8 cellular contexts compared by ENCODE assay signal in the genomic region with DNA sequence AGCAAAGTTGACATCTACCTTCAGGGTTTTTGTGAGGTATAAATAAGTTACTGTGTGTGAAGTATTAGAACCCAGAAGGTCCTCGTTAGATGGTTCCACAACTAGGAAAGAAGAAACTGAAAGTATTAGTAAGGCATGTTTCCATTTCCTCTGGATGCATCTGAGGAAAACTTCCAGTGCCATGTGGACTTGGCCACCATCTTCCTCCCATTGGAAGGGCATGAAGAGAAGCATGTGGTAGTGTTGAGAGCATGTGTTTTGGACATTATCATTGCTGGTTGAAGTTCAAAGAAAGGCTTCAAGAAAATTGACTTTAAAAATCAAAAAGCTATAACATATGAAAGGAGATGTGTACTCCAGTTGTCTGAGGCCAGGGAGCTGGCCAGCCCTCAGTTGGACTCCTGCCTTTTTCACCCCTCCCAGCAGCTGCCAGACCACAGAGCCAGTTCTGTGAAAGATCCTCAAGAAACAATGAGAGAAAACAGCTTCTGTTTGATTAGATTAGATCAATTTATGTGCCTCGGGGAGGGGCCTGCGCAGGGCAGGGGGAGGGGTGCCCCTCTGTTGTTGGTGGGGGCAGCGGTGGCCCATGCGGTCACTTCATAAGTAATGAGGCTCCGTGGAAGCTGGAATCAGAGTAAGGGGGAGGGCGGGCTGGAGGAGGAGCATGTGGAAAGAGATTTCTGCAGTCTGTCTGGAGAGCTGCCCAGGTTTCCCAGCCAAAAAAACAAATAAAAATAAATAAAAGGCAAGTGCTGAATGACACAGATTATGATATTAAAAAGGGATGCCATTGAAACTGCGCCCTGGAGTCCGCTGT.
DNase-seq lines count a peak whose midpoint lies in the region; ATAC-seq and TF ChIP-seq lines count a peak whose summit lies in the region.

No MANE protein-coding gene starts in this region.

- H3K4me3 ChIP-seq in AG04450 (ENCODE audit: low read depth, low read length): peak overlapping the region; percentile 33
- peak overlapping the region in 3 of 4 donors; percentile 27 to 48 (median 35) for H3K4me3 ChIP-seq in esophagus squamous epithelium

- H3K36me3 Mint-ChIP-seq in natural killer cell: no peaks in the 10 kb centered on the region

- peak overlapping the region; percentile 12 to 86 for H3K27ac Mint-ChIP-seq in natural killer cell

- no peak for TF ChIP-seq CTCF in AG04450 (IDR thresholded peaks at IDR 0.05; ENCODE audit: low read depth, low read length)
- TF ChIP-seq CTCF in esophagus squamous epithelium (IDR thresholded peaks at IDR 0.05): no peak
- TF ChIP-seq CTCF in natural killer cell (IDR thresholded peaks at IDR 0.05): no peak

- H3K9me3 ChIP-seq in AG04450 (ENCODE audit: control insufficient read depth, insufficient read depth, low read length) (no peaks in the 10 kb centered on the region), esophagus squamous epithelium (no peaks in the 10 kb centered on the region)

- H3K27me3 ChIP-seq in AG04450 (ENCODE audit: control insufficient read depth, insufficient read depth, low read length) (no peaks in the 10 kb centered on the region), esophagus squamous epithelium (no peaks in the 10 kb centered on the region)

- POLR2A ChIA-PET in AG04450 (lab: Yijun Ruan, JAX): no interaction called here

- TF ChIP-seq POLR2A in esophagus squamous epithelium (IDR thresholded peaks at IDR 0.05): no peak

- CTCF ChIA-PET in AG04450 (lab: Charles Lee): interaction anchor here (1.0 to 2.6 kb wide), 3 partner anchors 10 to 151 kb away, joined by 4 to 13 read pairs (median 5); no protein-coding TSS in a partner anchor

- no peaks in the 10 kb centered on the region for H3K27me3 Mint-ChIP-seq in natural killer cell (ENCODE audit: low read depth in 2 of 2)

- H3K36me3 ChIP-seq in esophagus squamous epithelium: no peaks in the 10 kb centered on the region

- peak; percentile 95 for ATAC-seq in SK-N-SH treated with all-trans-retinoic acid at 6 μM for 48 hours
- ATAC-seq in natural killer cell: no peak
- ATAC-seq in HG02588 (IDR thresholded peaks at IDR 0.05; ENCODE audit: unreplicated experiment): no peak

- WGBS in esophagus squamous epithelium, 2 donors: 15 to 25% methylated on average over 9 of the region's 9 CpGs

- peak overlapping the region; percentile 81 for H3K4me3 Mint-ChIP-seq in natural killer cell

- peaks cover 66 to 74% of the 10 kb centered on the region in 2 donors for H3K4me1 Mint-ChIP-seq in natural killer cell

- intact Hi-C loops in esophagus squamous epithelium (cut with DNase I): no loop called here
- intact Hi-C loops in natural killer cell (cut with micrococcal nuclease): no loop called here

- peak; percentile 48 for DNase-seq in AG04450 (ENCODE audit: low read depth, low spot score)
- DNase-seq in HCEC 1CT: peak; percentile 59
- no peak for DNase-seq in esophagus squamous epithelium (lab: John Stamatoyannopoulos, UW)
- DNase-seq in natural killer cell: no peak
- no peak for DNase-seq in NCI-H187 treated with DMSO at 0.1 percent for 48 hours (lab: John Stamatoyannopoulos, UW)
- DNase-seq in SIG-M5 (lab: John Stamatoyannopoulos, UW): no peak

- no peaks in the 10 kb centered on the region for H3K9me3 Mint-ChIP-seq in natural killer cell

- H3K27ac ChIP-seq in AG04450 (ENCODE audit: low read depth, low read length) (no peak overlapping the region), esophagus squamous epithelium (peak overlapping the region; percentile 31 to 74 (median 50))

- peaks cover 20 to 72% (median 28%) of the 10 kb centered on the region in 3 donors for H3K4me1 ChIP-seq in esophagus squamous epithelium

TF ChIP-seq in SK-N-SH treated with all-trans-retinoic acid at 6 μM for 48 hours, 23 proteins besides CTCF, POLR2A, EP300 and RAD21 (continues in another document):
- TF ChIP-seq ARNTL (CRISPR knock-in tag; IDR thresholded peaks at IDR 0.05; ENCODE audit: borderline replicate concordance, low read depth) (no peak), ZC3H10 (CRISPR knock-in tag; IDR thresholded peaks at IDR 0.05) (no peak), TOX (CRISPR knock-in tag; IDR thresholded peaks at IDR 0.05; ENCODE audit: borderline replicate concordance) (no peak), ZFP3 (CRISPR knock-in tag; IDR thresholded peaks at IDR 0.05) (0 out of 2 replicates have a peak, but pooled peaks have one; percentile 19), GLIS3 (CRISPR knock-in tag; IDR thresholded peaks at IDR 0.05) (0 out of 2 replicates have a peak, but pooled peaks have one; percentile 8), OSR1 (CRISPR knock-in tag; IDR thresholded peaks at IDR 0.05) (no peak), ZNF70 (CRISPR knock-in tag; IDR thresholded peaks at IDR 0.05) (0 out of 2 replicates have a peak, but pooled peaks have one; percentile 7), SNAI2 (CRISPR knock-in tag; IDR thresholded peaks at IDR 0.05) (0 out of 2 replicates have a peak, but pooled peaks have one; percentile 12), ESRRG (CRISPR knock-in tag; IDR thresholded peaks at IDR 0.05) (no peak), PPARA (CRISPR knock-in tag; IDR thresholded peaks at IDR 0.05; ENCODE audit: borderline replicate concordance) (0 out of 2 replicates have a peak, but pooled peaks have one; percentile 50), ZFP30 (CRISPR knock-in tag; IDR thresholded peaks at IDR 0.05) (peak; percentile 33; the same call in 1 of the 2 replicates), BACH2 (CRISPR knock-in tag; IDR thresholded peaks at IDR 0.05; ENCODE audit: borderline replicate concordance) (peak; percentile 76; the same call in 1 of the 2 replicates), RARB (CRISPR knock-in tag; IDR thresholded peaks at IDR 0.05) (no peak), CSDC2 (CRISPR knock-in tag; IDR thresholded peaks at IDR 0.05) (no peak; the same call in 1 of the 2 replicates)
- TF ChIP-seq, protein P1, sequence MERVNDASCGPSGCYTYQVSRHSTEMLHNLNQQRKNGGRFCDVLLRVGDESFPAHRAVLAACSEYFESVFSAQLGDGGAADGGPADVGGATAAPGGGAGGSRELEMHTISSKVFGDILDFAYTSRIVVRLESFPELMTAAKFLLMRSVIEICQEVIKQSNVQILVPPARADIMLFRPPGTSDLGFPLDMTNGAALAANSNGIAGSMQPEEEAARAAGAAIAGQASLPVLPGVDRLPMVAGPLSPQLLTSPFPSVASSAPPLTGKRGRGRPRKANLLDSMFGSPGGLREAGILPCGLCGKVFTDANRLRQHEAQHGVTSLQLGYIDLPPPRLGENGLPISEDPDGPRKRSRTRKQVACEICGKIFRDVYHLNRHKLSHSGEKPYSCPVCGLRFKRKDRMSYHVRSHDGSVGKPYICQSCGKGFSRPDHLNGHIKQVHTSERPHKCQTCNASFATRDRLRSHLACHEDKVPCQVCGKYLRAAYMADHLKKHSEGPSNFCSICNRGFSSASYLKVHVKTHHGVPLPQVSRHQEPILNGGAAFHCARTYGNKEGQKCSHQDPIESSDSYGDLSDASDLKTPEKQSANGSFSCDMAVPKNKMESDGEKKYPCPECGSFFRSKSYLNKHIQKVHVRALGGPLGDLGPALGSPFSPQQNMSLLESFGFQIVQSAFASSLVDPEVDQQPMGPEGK (CRISPR knock-in tag; IDR thresholded peaks at IDR 0.05; ENCODE audit: borderline replicate concordance): peak; percentile 95
- TF ChIP-seq, protein P2, sequence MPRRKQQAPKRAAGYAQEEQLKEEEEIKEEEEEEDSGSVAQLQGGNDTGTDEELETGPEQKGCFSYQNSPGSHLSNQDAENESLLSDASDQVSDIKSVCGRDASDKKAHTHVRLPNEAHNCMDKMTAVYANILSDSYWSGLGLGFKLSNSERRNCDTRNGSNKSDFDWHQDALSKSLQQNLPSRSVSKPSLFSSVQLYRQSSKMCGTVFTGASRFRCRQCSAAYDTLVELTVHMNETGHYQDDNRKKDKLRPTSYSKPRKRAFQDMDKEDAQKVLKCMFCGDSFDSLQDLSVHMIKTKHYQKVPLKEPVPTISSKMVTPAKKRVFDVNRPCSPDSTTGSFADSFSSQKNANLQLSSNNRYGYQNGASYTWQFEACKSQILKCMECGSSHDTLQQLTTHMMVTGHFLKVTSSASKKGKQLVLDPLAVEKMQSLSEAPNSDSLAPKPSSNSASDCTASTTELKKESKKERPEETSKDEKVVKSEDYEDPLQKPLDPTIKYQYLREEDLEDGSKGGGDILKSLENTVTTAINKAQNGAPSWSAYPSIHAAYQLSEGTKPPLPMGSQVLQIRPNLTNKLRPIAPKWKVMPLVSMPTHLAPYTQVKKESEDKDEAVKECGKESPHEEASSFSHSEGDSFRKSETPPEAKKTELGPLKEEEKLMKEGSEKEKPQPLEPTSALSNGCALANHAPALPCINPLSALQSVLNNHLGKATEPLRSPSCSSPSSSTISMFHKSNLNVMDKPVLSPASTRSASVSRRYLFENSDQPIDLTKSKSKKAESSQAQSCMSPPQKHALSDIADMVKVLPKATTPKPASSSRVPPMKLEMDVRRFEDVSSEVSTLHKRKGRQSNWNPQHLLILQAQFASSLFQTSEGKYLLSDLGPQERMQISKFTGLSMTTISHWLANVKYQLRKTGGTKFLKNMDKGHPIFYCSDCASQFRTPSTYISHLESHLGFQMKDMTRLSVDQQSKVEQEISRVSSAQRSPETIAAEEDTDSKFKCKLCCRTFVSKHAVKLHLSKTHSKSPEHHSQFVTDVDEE (CRISPR knock-in tag; IDR thresholded peaks at IDR 0.05): peak; percentile 93
- TF ChIP-seq, protein P3, sequence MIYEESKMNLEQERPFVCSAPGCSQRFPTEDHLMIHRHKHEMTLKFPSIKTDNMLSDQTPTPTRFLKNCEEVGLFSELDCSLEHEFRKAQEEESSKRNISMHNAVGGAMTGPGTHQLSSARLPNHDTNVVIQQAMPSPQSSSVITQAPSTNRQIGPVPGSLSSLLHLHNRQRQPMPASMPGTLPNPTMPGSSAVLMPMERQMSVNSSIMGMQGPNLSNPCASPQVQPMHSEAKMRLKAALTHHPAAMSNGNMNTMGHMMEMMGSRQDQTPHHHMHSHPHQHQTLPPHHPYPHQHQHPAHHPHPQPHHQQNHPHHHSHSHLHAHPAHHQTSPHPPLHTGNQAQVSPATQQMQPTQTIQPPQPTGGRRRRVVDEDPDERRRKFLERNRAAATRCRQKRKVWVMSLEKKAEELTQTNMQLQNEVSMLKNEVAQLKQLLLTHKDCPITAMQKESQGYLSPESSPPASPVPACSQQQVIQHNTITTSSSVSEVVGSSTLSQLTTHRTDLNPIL (CRISPR knock-in tag; IDR thresholded peaks at IDR 0.05; ENCODE audit: low read depth): no peak

Comparison
In these comparisons a context has a peak if more than half of its experiments do, and no peak if none do; other contexts are left out.
1. DNase-seq: peak in AG04450 (single experiment) and HCEC 1CT (single experiment); none in esophagus squamous epithelium (single experiment), natural killer cell (single experiment), NCI-H187 treated with DMSO at 0.1 percent for 48 hours (single experiment) and SIG-M5 (single experiment).